In the genomic region with DNA sequence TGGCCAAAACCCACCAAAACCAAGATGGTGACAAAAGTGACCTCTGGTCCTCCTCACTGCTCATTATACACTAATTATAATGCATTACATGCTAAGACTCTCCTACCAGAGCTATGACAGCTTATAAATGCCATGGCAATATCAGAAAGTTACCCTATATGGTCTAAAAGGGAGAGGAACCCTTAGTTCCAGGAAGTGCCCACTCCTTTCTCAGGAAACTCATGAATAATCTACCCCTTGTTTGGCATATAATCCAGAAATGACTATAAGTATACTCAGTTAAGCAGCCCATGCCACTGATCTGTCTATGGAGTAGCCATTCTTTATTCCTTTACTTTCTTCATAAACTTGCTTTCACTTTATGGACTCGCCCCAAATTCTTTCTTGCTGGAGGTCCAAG, we compare ENCODE assay signal across 1 cellular context.
TF ChIP-seq lines count a peak whose summit lies in the region.

No MANE protein-coding gene starts in this region.

TF ChIP-seq in endothelial cell of umbilical vein, 7 proteins besides CTCF, POLR2A, EP300 and RAD21:
- no peak for TF ChIP-seq FOS (IDR thresholded peaks at IDR 0.05; ENCODE audit: borderline replicate concordance, insufficient read depth, low read length)
- TF ChIP-seq, protein P1, sequence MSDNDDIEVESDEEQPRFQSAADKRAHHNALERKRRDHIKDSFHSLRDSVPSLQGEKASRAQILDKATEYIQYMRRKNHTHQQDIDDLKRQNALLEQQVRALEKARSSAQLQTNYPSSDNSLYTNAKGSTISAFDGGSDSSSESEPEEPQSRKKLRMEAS (IDR thresholded peaks at IDR 0.05; ENCODE audit: insufficient read depth, insufficient read length) = no peak
